ENCODE assay signal across 8 cellular contexts in the genomic region with DNA sequence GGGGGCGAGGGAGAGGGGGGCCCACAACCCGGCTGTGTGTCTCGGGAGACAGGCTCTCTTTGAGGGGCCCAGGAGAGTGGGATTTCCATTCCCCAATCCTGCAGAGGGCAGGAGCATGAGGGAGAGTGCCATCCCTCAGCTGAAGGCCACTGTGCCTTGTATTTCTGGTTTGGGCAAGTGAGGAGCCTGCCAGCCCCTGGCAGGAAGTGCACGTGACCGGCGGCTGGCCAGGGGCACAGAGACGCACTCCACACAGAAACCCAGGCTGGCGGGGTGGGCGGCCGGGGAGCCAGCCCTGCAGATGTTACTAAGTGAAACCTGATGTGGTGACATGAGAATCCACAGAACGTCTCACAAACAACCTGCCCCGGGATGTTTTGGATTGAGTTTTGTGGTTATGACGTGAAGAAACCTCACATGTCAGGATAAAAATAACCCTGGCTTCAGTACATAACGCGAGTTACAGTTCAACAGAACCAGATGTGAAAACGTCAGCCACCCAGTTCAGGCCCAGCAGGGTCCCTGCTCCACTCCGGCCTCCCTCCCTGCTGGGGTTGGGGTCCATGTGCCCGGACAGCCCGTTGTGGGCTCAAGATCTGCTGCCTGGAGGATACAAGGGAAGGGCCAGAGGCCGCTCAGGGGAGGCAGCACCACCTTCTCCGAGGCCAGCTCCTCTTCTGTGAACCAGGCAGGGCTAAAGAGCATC. TPM values are rescaled to one million over a fixed set of nuclear protein-coding genes. Genes with fewer than 3 reads are reported as not detected.
DNase-seq lines count a peak whose midpoint lies in the region; TF ChIP-seq lines count a peak whose summit lies in the region.

No MANE protein-coding gene starts in this region.

- no peaks in the 10 kb centered on the region for H3K9me3 Mint-ChIP-seq in activated naive CD4-positive, alpha-beta T cell treated with anti-CD3 and anti-CD28 coated beads for 36 hours

- H3K27me3 Mint-ChIP-seq in activated naive CD4-positive, alpha-beta T cell treated with anti-CD3 and anti-CD28 coated beads for 36 hours (ENCODE audit: low read depth): no peaks in the 10 kb centered on the region

- peaks cover 28% of the 10 kb centered on the region for H3K4me1 ChIP-seq in NT2/D1 (ENCODE audit: insufficient read depth, insufficient read length)
- peaks cover 67% of the 10 kb centered on the region for H3K4me1 ChIP-seq in left ventricle myocardium inferior

- H3K36me3 Mint-ChIP-seq in activated naive CD4-positive, alpha-beta T cell treated with anti-CD3 and anti-CD28 coated beads for 36 hours (ENCODE audit: low read depth): peaks cover 6% of the 10 kb centered on the region

- peak overlapping the region; percentile 55 for H3K4me3 Mint-ChIP-seq in activated naive CD4-positive, alpha-beta T cell treated with anti-CD3 and anti-CD28 coated beads for 36 hours

- H3K36me3 ChIP-seq in NT2/D1 (ENCODE audit: insufficient read depth, insufficient read length, low read length) (peaks cover 36% of the 10 kb centered on the region), left ventricle myocardium inferior (peaks cover 3% of the 10 kb centered on the region)

- no peaks in the 10 kb centered on the region for H3K9me3 ChIP-seq in NT2/D1 (ENCODE audit: insufficient read depth, low read length)
- no peaks in the 10 kb centered on the region for H3K9me3 ChIP-seq in left ventricle myocardium inferior (replicated peaks)

- H3K27ac ChIP-seq in left ventricle myocardium inferior (replicated peaks): peak overlapping the region; percentile 96

- CTCF ChIA-PET in activated naive CD4-positive, alpha-beta T cell treated with anti-CD3 and anti-CD28 coated beads for 36 hours (lab: Charles Lee): interaction anchor here (0.6 to 3.1 kb wide), 6 partner anchors 11 to 1914 kb away, joined by 3 to 13 read pairs (median 3); no protein-coding TSS in a partner anchor

- no peak overlapping the region for H3K4me3 ChIP-seq in NT2/D1 (ENCODE audit: insufficient read length, low read depth)
- H3K4me3 ChIP-seq in left ventricle myocardium inferior: peak overlapping the region; percentile 32

- H3K27ac Mint-ChIP-seq in activated naive CD4-positive, alpha-beta T cell treated with anti-CD3 and anti-CD28 coated beads for 36 hours: peak overlapping the region; percentile 93

- DNase-seq in EL (peak; percentile 88), H4 (ENCODE audit: low spot score) (peak; percentile 84), NT2/D1 (ENCODE audit: low read depth, low spot score) (no peak), left ventricle myocardium inferior (peak; percentile 83), NCI-H82 treated with DMSO at 0.1 percent for 48 hours (lab: John Stamatoyannopoulos, UW; ENCODE audit: unreplicated experiment) (no peak), NCI-H2081 (lab: John Stamatoyannopoulos, UW) (no peak)
- peak; percentile 87 for DNase-seq in activated naive CD4-positive, alpha-beta T cell treated with anti-CD3 and anti-CD28 coated beads for 36 hours
- peak; percentile 58 for DNase-seq in stimulated activated CD4-positive, alpha-beta T cell treated with anti-CD3 and anti-CD28 coated beads, Interleukin-4, amount 100 ng/mL, for 1 hour

- H3K9ac ChIP-seq in NT2/D1 (ENCODE audit: insufficient read length, low read depth): peak overlapping the region; percentile 52

- intact Hi-C loops in activated naive CD4-positive, alpha-beta T cell treated with anti-CD3 and anti-CD28 coated beads for 36 hours (cut with micrococcal nuclease): loop anchor here (1.0 to 10.0 kb wide), 11 partner anchors 9 to 1357 kb away; partner anchors contain the start of genes COG4, DDX19A, DHX38 and SF3B3
- intact Hi-C loops in left ventricle myocardium inferior (cut with micrococcal nuclease): no loop called here

- H3K27me3 ChIP-seq in NT2/D1 (ENCODE audit: insufficient read depth, insufficient read length) (no peaks in the 10 kb centered on the region), left ventricle myocardium inferior (ENCODE audit: low read depth) (no peaks in the 10 kb centered on the region)

- peaks cover 66% of the 10 kb centered on the region for H3K4me1 Mint-ChIP-seq in activated naive CD4-positive, alpha-beta T cell treated with anti-CD3 and anti-CD28 coated beads for 36 hours (ENCODE audit: low read depth)

- no peak for TF ChIP-seq CTCF in left ventricle myocardium inferior (IDR thresholded peaks at IDR 0.05; ENCODE audit: borderline replicate concordance)

RNA-seq across cellular contexts. Expression of gene MTSS2, which starts 51.7 kb away (rescaled TPM):
- 8.6 and 13.9 TPM in 2 replicates for total RNA-seq in H4 (2014; rRNA removed; shearing (Covaris generic))
- 1 to 10 TPM; 2.0 TPM for total RNA-seq in activated naive CD4-positive, alpha-beta T cell treated with anti-CD3 and anti-CD28 coated beads for 36 hours
- total RNA-seq in left ventricle myocardium inferior: 83.9 TPM

Comparison
In these comparisons a context has a peak if more than half of its experiments do, and no peak if none do; other contexts are left out.
1. DNase-seq: peak in EL (single experiment), H4 (single experiment), activated naive CD4-positive, alpha-beta T cell treated with anti-CD3 and anti-CD28 coated beads for 36 hours (single experiment), left ventricle myocardium inferior (single experiment) and stimulated activated CD4-positive, alpha-beta T cell treated with anti-CD3 and anti-CD28 coated beads, Interleukin-4, amount 100 ng/mL, for 1 hour (single experiment); none in NT2/D1 (single experiment), NCI-H82 treated with DMSO at 0.1 percent for 48 hours (single experiment) and NCI-H2081 (0 of 2).